Comparison of ENCODE assay signal across 16 cellular contexts in the genomic region with DNA sequence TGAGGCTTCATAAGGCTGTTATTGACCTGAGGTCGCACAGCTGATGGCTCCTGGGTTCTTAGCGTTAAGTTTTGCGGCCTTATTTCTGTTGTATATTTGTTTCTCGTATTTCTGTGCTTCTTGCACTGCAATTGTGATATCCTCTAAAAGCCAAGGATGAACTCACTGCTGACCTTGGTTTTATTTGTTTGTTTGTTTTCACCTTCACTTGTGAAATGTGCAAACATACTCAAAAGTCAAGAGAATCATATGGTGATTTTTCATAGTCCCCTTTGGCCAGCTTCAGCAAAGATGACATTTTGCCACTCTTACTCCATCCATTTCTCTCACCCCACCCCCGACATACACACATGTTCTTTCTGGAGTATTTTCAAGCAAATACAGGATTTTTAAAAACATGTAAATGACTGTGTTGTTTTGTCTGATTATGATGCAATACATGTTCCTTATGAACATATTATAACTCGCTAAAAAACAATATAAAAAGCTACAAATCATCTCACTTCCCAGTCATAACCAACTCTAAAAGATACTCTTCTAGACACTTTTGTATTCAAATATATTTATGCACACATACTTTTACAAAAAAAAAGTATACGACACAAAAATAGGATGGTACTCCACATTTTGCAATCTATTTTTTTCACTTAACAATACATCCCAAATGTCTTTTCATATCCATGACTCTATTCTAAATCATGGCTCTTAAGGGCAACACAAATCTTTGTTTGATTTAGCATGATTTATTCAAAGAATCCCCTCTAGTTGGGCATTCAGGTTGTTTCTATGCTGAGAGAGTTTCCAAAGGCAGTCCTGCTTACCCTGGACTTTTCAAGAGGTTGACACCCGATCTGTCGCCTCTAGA.
"Had no signal": no experiment of that assay in that cellular context is flagged by ENCODE, and none has a peak within 500 bp of the region (broad histone marks: within the 10 kb centered on the region; RNA-seq: fewer than 3 reads in every experiment).

No MANE protein-coding gene starts in this region.

- H3K27ac ChIP-seq: ovary, tibial nerve, vagina had no signal

- H3K36me3 Mint-ChIP-seq: activated CD8-positive, alpha-beta memory T cell treated with anti-CD3 and anti-CD28 coated beads, Interleukin-2, amount 10 ng/mL, durations not matched to agents 7 days and 5 days; brain; stimulated activated effector memory CD8-positive, alpha-beta T cell treated with anti-CD3 and anti-CD28 coated beads, Interleukin-12 subunit alpha, Interleukin-12 subunit beta, amount 100 ng/mL, for 72 hours had no signal

- H3K9me3 ChIP-seq: ovary, tibial nerve, vagina had no signal

- H3K27ac Mint-ChIP-seq: activated CD8-positive, alpha-beta memory T cell treated with anti-CD3 and anti-CD28 coated beads, Interleukin-2, amount 10 ng/mL, durations not matched to agents 7 days and 5 days; activated naive CD4-positive, alpha-beta T cell treated with anti-CD3 and anti-CD28 coated beads, Interleukin-2, amount 50 U/mL, for 24 hours; activated T-cell treated with anti-CD3 and anti-CD28 coated beads, Interleukin-2, amount 50 U/mL, for 24 hours; brain; stimulated activated effector memory CD8-positive, alpha-beta T cell treated with anti-CD3 and anti-CD28 coated beads, Interleukin-12 subunit alpha, Interleukin-12 subunit beta, amount 100 ng/mL, for 72 hours had no signal

- H3K27me3 Mint-ChIP-seq: activated naive CD4-positive, alpha-beta T cell treated with anti-CD3 and anti-CD28 coated beads, Interleukin-2, amount 50 U/mL, for 24 hours; brain had no signal

- H3K27me3 ChIP-seq: ovary, tibial nerve, vagina had no signal

- H3K4me3 ChIP-seq: ovary, skin epidermis, tibial nerve, vagina had no signal

- ATAC-seq: activated CD8-positive, alpha-beta memory T cell treated with anti-CD3 and anti-CD28 coated beads, Interleukin-2, amount 10 ng/mL, durations not matched to agents 7 days and 5 days; esophagus mucosa; left colon; stimulated activated effector memory CD8-positive, alpha-beta T cell treated with anti-CD3 and anti-CD28 coated beads, Interleukin-12 subunit alpha, Interleukin-12 subunit beta, amount 100 ng/mL, for 72 hours had no signal

- DNase-seq: activated CD4-positive, alpha-beta T cell treated with anti-CD3 and anti-CD28 coated beads, Interleukin-2, amount 50 U/mL, for 48 hours; activated CD4-positive, CD25-positive, alpha-beta regulatory T cell treated with anti-CD3 and anti-CD28 coated beads, Interleukin-2, amount 50 U/mL, for 72 hours; activated CD8-positive, alpha-beta memory T cell treated with anti-CD3 and anti-CD28 coated beads, Interleukin-2, amount 10 ng/mL, durations not matched to agents 7 days and 5 days; activated effector memory CD4-positive, alpha-beta T cell treated with Interleukin-2 at 50 U/mL for 16 hours; activated T-cell treated with anti-CD3 and anti-CD28 coated beads, Interleukin-2, amount 50 U/mL, for 24 hours; dermis blood vessel endothelial cell; glutamatergic neuron; left colon; ovary had no signal

- H3K36me3 ChIP-seq: ovary, tibial nerve, vagina had no signal

- H3K9me3 Mint-ChIP-seq: activated naive CD4-positive, alpha-beta T cell treated with anti-CD3 and anti-CD28 coated beads, Interleukin-2, amount 50 U/mL, for 24 hours; activated T-cell treated with anti-CD3 and anti-CD28 coated beads, Interleukin-2, amount 50 U/mL, for 24 hours; stimulated activated effector memory CD8-positive, alpha-beta T cell treated with anti-CD3 and anti-CD28 coated beads, Interleukin-12 subunit alpha, Interleukin-12 subunit beta, amount 100 ng/mL, for 72 hours had no signal

- H3K4me3 Mint-ChIP-seq: activated CD8-positive, alpha-beta memory T cell treated with anti-CD3 and anti-CD28 coated beads, Interleukin-2, amount 10 ng/mL, durations not matched to agents 7 days and 5 days; activated naive CD4-positive, alpha-beta T cell treated with anti-CD3 and anti-CD28 coated beads, Interleukin-2, amount 50 U/mL, for 24 hours; activated T-cell treated with anti-CD3 and anti-CD28 coated beads, Interleukin-2, amount 50 U/mL, for 24 hours; stimulated activated effector memory CD8-positive, alpha-beta T cell treated with anti-CD3 and anti-CD28 coated beads, Interleukin-12 subunit alpha, Interleukin-12 subunit beta, amount 100 ng/mL, for 72 hours had no signal
